In genomic region chr11:69053546-69054396, GRCh38 we compare ENCODE assay signal across 27 cellular contexts. TPM values are rescaled to one million over a fixed set of nuclear protein-coding genes. Genes with fewer than 3 reads are reported as not detected.
A peak's percentile ranks its signal among the peaks of the same experiment; 100 is the strongest.
DNase-seq lines count a peak whose midpoint lies in the region; ATAC-seq and TF ChIP-seq lines count a peak whose summit lies in the region.
"Had no signal": no experiment of that assay in that cellular context is flagged by ENCODE, and none has a peak within 500 bp of the region (broad histone marks: within the 10 kb centered on the region; RNA-seq: fewer than 3 reads in every experiment).

No MANE protein-coding gene starts in this region.

- H4K20me1 ChIP-seq in MM.1S (ENCODE audit: insufficient read depth, low read length) = no peaks in the 10 kb centered on the region

- TF ChIP-seq EP300 in transverse colon (IDR thresholded peaks at IDR 0.05; ENCODE audit: low read depth) = no peak

- ATAC-seq in activated B cell treated with CpG ODN at 0.5 μM for 24 hours (ENCODE audit: low read depth) (no peak), right cardiac atrium (no peak), GM21447 (IDR thresholded peaks at IDR 0.05; ENCODE audit: unreplicated experiment) (no peak)
- ATAC-seq: left colon had no signal

- H3K9me3 Mint-ChIP-seq in activated B cell treated with CpG ODN at 0.5 μM for 24 hours = no peaks in the 10 kb centered on the region
- H3K9me3 Mint-ChIP-seq: CD8-positive, alpha-beta memory T cell; H9 had no signal

- H3K36me3 Mint-ChIP-seq in activated B cell treated with CpG ODN at 0.5 μM for 24 hours (ENCODE audit: low read depth) = peaks cover 11% of the 10 kb centered on the region

- H3F3A ChIP-seq in MM.1S (ENCODE audit: insufficient read depth, low read length) = peaks cover 13% of the 10 kb centered on the region; the same call in 1 of the 2 replicates

- peaks cover 73% of the 10 kb centered on the region for H3K4me1 Mint-ChIP-seq in activated B cell treated with CpG ODN at 0.5 μM for 24 hours

- H3K4me2 ChIP-seq in MM.1S (ENCODE audit: low read depth, low read length) = no peak overlapping the region

- H3K27ac ChIP-seq in right cardiac atrium (ENCODE audit: low read length) (no peak overlapping the region), transverse colon (peak overlapping the region in 3 of 4 donors; percentile 89 to 94 (median 93)), MM.1S (ENCODE audit: low read length) (no peak overlapping the region)
- H3K27ac ChIP-seq: WERI-Rb-1 had no signal

- H3K4me1 ChIP-seq in right cardiac atrium (ENCODE audit: control insufficient read depth, insufficient read depth, low read length) (peaks cover 3% of the 10 kb centered on the region), transverse colon (peaks cover 24 to 53% (median 37%) of the 10 kb centered on the region in 4 donors), MM.1S (ENCODE audit: low read length) (peaks cover 25% of the 10 kb centered on the region)

- H2AFZ ChIP-seq in MM.1S (ENCODE audit: low read length) = no peak overlapping the region

- DNase-seq in H7 = peak; percentile 49
- DNase-seq in activated B cell treated with CpG ODN at 0.5 μM for 24 hours = no peak
- DNase-seq in right cardiac atrium = peak in 2 of 3 donors; percentile 40 to 57
- DNase-seq in transverse colon = no peak
- DNase-seq in AG08395 (ENCODE audit: low spot score) = no peak
- no peak for DNase-seq in MM.1S
- DNase-seq: activated CD4-positive, alpha-beta T cell treated with anti-CD3 and anti-CD28 coated beads, Interleukin-2, amount 50 U/mL, for 4 hours; activated naive CD4-positive, alpha-beta T cell treated with anti-CD3 and anti-CD28 coated beads, Interleukin-2, amount 50 U/mL, for 16 hours; CD8-positive, alpha-beta memory T cell; dermis blood vessel endothelial cell; DMS153; GDM1; glutamatergic neuron; H9; Kasumi-1; left colon; mesendoderm; NCI-H1092 treated with DMSO at 0.1 percent for 48 hours; NCI-H1930; NCI-H345; NCI-H748 treated with DMSO at 0.1 percent for 48 hours; occipital lobe; spleen; stimulated activated CD4-positive, alpha-beta T cell treated with anti-CD3 and anti-CD28 coated beads, Interleukin-2, amount 100 ng/mL, for 48 hours; stimulated activated naive CD4-positive, alpha-beta T cell treated with Interleukin-2 at 50 U/mL for 16 hours; WERI-Rb-1 had no signal

- no peaks in the 10 kb centered on the region for H3K27me3 Mint-ChIP-seq in activated B cell treated with CpG ODN at 0.5 μM for 24 hours
- H3K27me3 Mint-ChIP-seq: CD8-positive, alpha-beta memory T cell had no signal

- H3K9ac ChIP-seq in MM.1S (ENCODE audit: low read length) = no peak overlapping the region

- no peaks in the 10 kb centered on the region for H3K9me2 ChIP-seq in MM.1S (replicated peaks; ENCODE audit: insufficient read depth, low read length)

- H3K36me3 ChIP-seq in H7 (replicated peaks; ENCODE audit: control insufficient read depth, insufficient read depth, low read length) = peaks cover 1% of the 10 kb centered on the region
- peaks cover 0 to 6% (median 0%) of the 10 kb centered on the region in 4 donors for H3K36me3 ChIP-seq in transverse colon
- H3K36me3 ChIP-seq in MM.1S (replicated peaks; ENCODE audit: insufficient read depth, low read length) = no peaks in the 10 kb centered on the region

- H3K79me2 ChIP-seq in MM.1S (ENCODE audit: low read length) = peaks cover 63% of the 10 kb centered on the region

- in situ Hi-C loops in transverse colon (cut with MboI; ENCODE audit: low pct_ligation_motif_present in 1 of 4, low pct_unique_long_range_greater_than_20kb in 1 of 4, low sequenced_read_pairs in 3 of 4) = no loop called here

- H3K4me3 Mint-ChIP-seq in activated B cell treated with CpG ODN at 0.5 μM for 24 hours = no peak overlapping the region
- H3K4me3 Mint-ChIP-seq: CD8-positive, alpha-beta memory T cell; H9 had no signal

- H3K4me3 ChIP-seq in H7 (ENCODE audit: insufficient read depth, low read depth, low read length) = no peak overlapping the region
- H3K4me3 ChIP-seq in right cardiac atrium (ENCODE audit: low read length) = no peak overlapping the region
- no peak overlapping the region for H3K4me3 ChIP-seq in transverse colon
- H3K4me3 ChIP-seq in MM.1S (ENCODE audit: low read length) = no peak overlapping the region
- H3K4me3 ChIP-seq: spleen had no signal

- no peak for TF ChIP-seq POLR2A in transverse colon (IDR thresholded peaks at IDR 0.05)

- peak overlapping the region; percentile 35 for H3K27ac Mint-ChIP-seq in activated B cell treated with CpG ODN at 0.5 μM for 24 hours

- H3K27me3 ChIP-seq in H7 (ENCODE audit: control insufficient read depth, insufficient read depth, low read length) (no peaks in the 10 kb centered on the region), right cardiac atrium (ENCODE audit: control insufficient read depth, insufficient read depth) (no peaks in the 10 kb centered on the region), transverse colon (no peaks in the 10 kb centered on the region), MM.1S (replicated peaks; ENCODE audit: insufficient read depth, low read length) (no peaks in the 10 kb centered on the region)
- H3K27me3 ChIP-seq: spleen had no signal

- WGBS in right cardiac atrium = 79% methylated on average over 35 of the region's 35 CpGs
- WGBS in transverse colon (ENCODE audit: low coverage in 1 of 2), 2 donors = 84% methylated on average over 23 of the region's 35 CpGs; no CpG with 5 or more reads in 1 of the 2 donors

- no peaks in the 10 kb centered on the region for H3K9me3 ChIP-seq in right cardiac atrium (ENCODE audit: control insufficient read depth, low read length)
- no peaks in the 10 kb centered on the region for H3K9me3 ChIP-seq in transverse colon
- H3K9me3 ChIP-seq in MM.1S (replicated peaks; ENCODE audit: insufficient read depth, low read length) = no peaks in the 10 kb centered on the region
- H3K9me3 ChIP-seq: spleen had no signal

- no peak for TF ChIP-seq CTCF in activated B cell treated with CpG ODN at 0.5 μM for 24 hours (IDR thresholded peaks at IDR 0.05)
- TF ChIP-seq CTCF in transverse colon (IDR thresholded peaks at IDR 0.05) = no peak
- no peak for TF ChIP-seq CTCF in MM.1S (IDR thresholded peaks at IDR 0.05; ENCODE audit: low read length)

- intact Hi-C loops in activated B cell treated with CpG ODN at 0.5 μM for 24 hours (cut with micrococcal nuclease) (loop anchor here (10.0 kb wide), 1 partner anchor 589 kb away; the partner anchor contains the start of gene PPP6R3), right cardiac atrium (cut with DNase I) (no loop called here), transverse colon (cut with DNase I; ENCODE audit: low total_unique reads) (no loop called here)

- POLR2A ChIA-PET in activated B cell treated with CpG ODN at 0.5 μM for 24 hours (lab: Charles Lee) = interaction anchor here (0.5 kb wide), 1 partner anchor 1607 kb away, joined by 3 read pairs; no protein-coding TSS in a partner anchor

- CTCF ChIA-PET in activated B cell treated with CpG ODN at 0.5 μM for 24 hours (lab: Charles Lee) = no interaction called here

RNA-seq across cellular contexts. Expression of gene TPCN2, which starts 5.0 kb away (rescaled TPM):
- 11.8 and 13.2 TPM in 2 replicates for total RNA-seq in H7 (2014; rRNA removed; shearing (Covaris generic))
- total RNA-seq in activated B cell treated with CpG ODN at 0.5 μM for 24 hours = 29.1 and 35.4 TPM in 2 replicates
- total RNA-seq in right cardiac atrium = 10 to 100 TPM in 1 of 4 donors, 1 to 10 TPM in 3; 7.2 to 11.1 (median 9.0) TPM
- 7.0 TPM for polyA plus RNA-seq in right cardiac atrium
- 10 to 100 TPM; 16.8 to 25.4 (median 20.7) TPM for total RNA-seq in transverse colon

RNA-seq across cellular contexts. Expression of gene MRGPRF, which starts 40.7 kb away (rescaled TPM):
- total RNA-seq in H7 (2014; rRNA removed; shearing (Covaris generic)) = 6.5 and 7.6 TPM in 2 replicates
- total RNA-seq in activated B cell treated with CpG ODN at 0.5 μM for 24 hours (not detected in 2 replicates), right cardiac atrium (10 to 100 TPM in 2 of 4 donors, 1 to 10 TPM in 2; 4.6 to 16.2 (median 9.3) TPM), transverse colon (100 to 1,000 TPM in 1 of 4 donors, 10 to 100 TPM in 3; 17.9 to 119 (median 43.6) TPM)
- 9.4 TPM for polyA plus RNA-seq in right cardiac atrium
- total RNA-seq: CD8-positive, alpha-beta memory T cell had no signal
- polyA plus RNA-seq: CD8-positive, alpha-beta memory T cell had no signal

Comparison
In these comparisons a context has a peak if more than half of its experiments do, and no peak if none do; other contexts are left out.
1. DNase-seq: peak in H7 (single experiment) and right cardiac atrium (2 of 3); none in activated B cell treated with CpG ODN at 0.5 μM for 24 hours (single experiment), transverse colon (single experiment), AG08395 (single experiment) and MM.1S (single experiment).
2. H3K27ac ChIP-seq: peak in transverse colon (3 of 4); none in right cardiac atrium (single experiment) and MM.1S (single experiment).